In genomic region chr12:131589231-131589902, GRCh38 we compare ENCODE assay signal across 15 cellular contexts.
A peak's percentile ranks its signal among the peaks of the same experiment; 100 is the strongest.
DNase-seq lines count a peak whose midpoint lies in the region; ATAC-seq, FAIRE-seq and TF ChIP-seq lines count a peak whose summit lies in the region.
"Had no signal": no experiment of that assay in that cellular context is flagged by ENCODE, and none has a peak within 500 bp of the region (broad histone marks: within the 10 kb centered on the region; RNA-seq: fewer than 3 reads in every experiment).

No MANE protein-coding gene starts in this region.

- no peaks in the 10 kb centered on the region for H3K27me3 Mint-ChIP-seq in endodermal cell (ENCODE audit: insufficient read depth)
- H3K27me3 Mint-ChIP-seq: CD4-positive, alpha-beta T cell had no signal

- no peak overlapping the region for H3K4me3 ChIP-seq in HepG2 (replicated peaks in 1 of 3; ENCODE audit: insufficient read depth in 1 of 3, low read depth in 2 of 3, low read length in 3 of 3)
- H3K4me3 ChIP-seq in right lobe of liver, result no peak overlapping the region
- no peak overlapping the region for H3K4me3 ChIP-seq in endodermal cell (ENCODE audit: low read length)
- H3K4me3 ChIP-seq in neuronal stem cell (ENCODE audit: low read length in 2 of 2), result no peak overlapping the region
- H3K4me3 ChIP-seq: BLaER1, GM23248 had no signal

- FAIRE-seq in HepG2 (lab: Jason Lieb, UNC), result no peak
- FAIRE-seq: GM18507 had no signal

- in situ Hi-C loops in HepG2 (cut with HindIII; ENCODE audit: extremely low pct_ligation_motif_present, low pct_unique_long_range_greater_than_20kb), result no loop called here

- H3K27ac Mint-ChIP-seq in endodermal cell, result no peak overlapping the region
- H3K27ac Mint-ChIP-seq: CD4-positive, alpha-beta T cell had no signal

- no peaks in the 10 kb centered on the region for H3K79me2 ChIP-seq in HepG2 (ENCODE audit: insufficient read depth, low read length)

- H2AFZ ChIP-seq in HepG2 (ENCODE audit: low read length) (no peak overlapping the region), neuronal stem cell (ENCODE audit: low read length) (peak overlapping the region; percentile 68)
- H2AFZ ChIP-seq: GM23248 had no signal

- H2BK120ac ChIP-seq in neuronal stem cell (ENCODE audit: low read depth, low read length), result no peak overlapping the region

- no peak overlapping the region for H3K4me3 Mint-ChIP-seq in endodermal cell
- H3K4me3 Mint-ChIP-seq: CD4-positive, alpha-beta T cell had no signal

- H3K36me3 ChIP-seq in HepG2 (replicated peaks in 1 of 2; ENCODE audit: control insufficient read depth in 1 of 2, insufficient read depth in 2 of 2, low read length in 2 of 2) (no peaks in the 10 kb centered on the region), right lobe of liver (no peaks in the 10 kb centered on the region), endodermal cell (ENCODE audit: control insufficient read depth, insufficient read depth, low read length) (no peaks in the 10 kb centered on the region), neuronal stem cell (replicated peaks in 1 of 2; ENCODE audit: control insufficient read depth in 2 of 2, insufficient read depth in 2 of 2, low read length in 2 of 2) (no peaks in the 10 kb centered on the region)
- H3K36me3 ChIP-seq: BLaER1 had no signal

- no peak overlapping the region for H4K91ac ChIP-seq in neuronal stem cell (ENCODE audit: low read depth, low read length, poor library complexity)

- H2BK12ac ChIP-seq in neuronal stem cell (ENCODE audit: low read length), result no peak overlapping the region

- H3K27ac ChIP-seq in HepG2 (ENCODE audit: extremely low read length, insufficient read depth, low read length) (no peak overlapping the region), right lobe of liver (no peak overlapping the region), endodermal cell (ENCODE audit: low read depth, low read length) (no peak overlapping the region), neuronal stem cell (replicated peaks; ENCODE audit: low read length) (no peak overlapping the region)
- H3K27ac ChIP-seq: 22Rv1, BLaER1, GM23248 had no signal

- H2BK15ac ChIP-seq in neuronal stem cell (ENCODE audit: low read length), result no peak overlapping the region

- TF ChIP-seq RAD21 in HepG2 (CRISPR knock-in tag; IDR thresholded peaks at IDR 0.05), result no peak

- H2BK5ac ChIP-seq in neuronal stem cell (ENCODE audit: low read length), result no peak overlapping the region

- ATAC-seq in HepG2 (no peak), right lobe of liver (no peak)

- no peak overlapping the region for H3K4me2 ChIP-seq in HepG2 (ENCODE audit: low read depth, low read length)
- no peak overlapping the region for H3K4me2 ChIP-seq in neuronal stem cell (ENCODE audit: insufficient read depth, low read length, poor library complexity, severe bottlenecking)
- H3K4me2 ChIP-seq: BLaER1 had no signal

- H3K23ac ChIP-seq in neuronal stem cell (ENCODE audit: low read depth, low read length, poor library complexity), result no peak overlapping the region

- DNase-seq in HepG2 (ENCODE audit: low spot score) (no peak), right lobe of liver (no peak), endodermal cell (peak; percentile 70), neuronal stem cell (ENCODE audit: low spot score) (no peak), NCI-H526 treated with DMSO at 0.1 percent for 48 hours (lab: John Stamatoyannopoulos, UW) (no peak)
- no peak for DNase-seq in activated CD4-positive, alpha-beta T cell treated with anti-CD3 and anti-CD28 coated beads, Interleukin-2, amount 50 U/mL, for 4 hours
- no peak for DNase-seq in stimulated activated CD4-positive, alpha-beta T cell treated with anti-CD3 and anti-CD28 coated beads, Interleukin-2, amount 100 ng/mL, for 48 hours
- DNase-seq: Calu3; CD4-positive, alpha-beta T cell; DMS 273 treated with DMSO at 0.1 percent for 48 hours; GM23248; H7 had no signal

- TF ChIP-seq CTCF in HepG2 (CRISPR knock-in tag; IDR thresholded peaks at IDR 0.05), result no peak
- TF ChIP-seq CTCF in right lobe of liver (IDR thresholded peaks at IDR 0.05), result no peak
- no peak for TF ChIP-seq CTCF in endodermal cell (conservative IDR thresholded peaks at IDR 0.05)

- H3K9me3 ChIP-seq in HepG2 (ENCODE audit: low read length), result no peaks in the 10 kb centered on the region
- no peaks in the 10 kb centered on the region for H3K9me3 ChIP-seq in right lobe of liver
- no peaks in the 10 kb centered on the region for H3K9me3 ChIP-seq in endodermal cell (ENCODE audit: control insufficient read depth, low read length)
- peaks cover 0 to 8% of the 10 kb centered on the region in 2 donors for H3K9me3 ChIP-seq in neuronal stem cell (replicated peaks in 1 of 2; ENCODE audit: control insufficient read depth in 2 of 2, insufficient read depth in 1 of 2, low read depth in 1 of 2, low read length in 2 of 2)

- TF ChIP-seq EP300 in HepG2 (IDR thresholded peaks at IDR 0.05; ENCODE audit: low read depth in 2 of 2, low read length in 2 of 2), result no peak
- TF ChIP-seq EP300 in HepG2 (CRISPR knock-in tag; IDR thresholded peaks at IDR 0.05; ENCODE audit: borderline replicate concordance), result no peak

- no peak overlapping the region for H3K14ac ChIP-seq in neuronal stem cell (ENCODE audit: low read length)

- no peak overlapping the region for H3K4ac ChIP-seq in neuronal stem cell (ENCODE audit: low read length)

- no peak overlapping the region for H3K18ac ChIP-seq in neuronal stem cell (ENCODE audit: low read length)

- peaks cover 8% of the 10 kb centered on the region for H3K4me1 Mint-ChIP-seq in endodermal cell

- H3K27me3 ChIP-seq in HepG2 (ENCODE audit: control insufficient read depth in 1 of 2, insufficient read depth in 2 of 2, low read length in 2 of 2) (peaks cover 3 to 4% of the 10 kb centered on the region in 2 experiments; a peak in 3 of 5 replicates), right lobe of liver (no peaks in the 10 kb centered on the region), endodermal cell (ENCODE audit: control insufficient read depth, insufficient read depth, low read length, poor library complexity, severe bottlenecking) (no peaks in the 10 kb centered on the region), neuronal stem cell (ENCODE audit: control insufficient read depth in 3 of 3, insufficient read depth in 3 of 3, low read depth in 1 of 3, low read length in 3 of 3) (no peaks in the 10 kb centered on the region)
- H3K27me3 ChIP-seq: BLaER1 had no signal

- no peaks in the 10 kb centered on the region for H4K20me1 ChIP-seq in HepG2 (ENCODE audit: insufficient read depth, low read length)
- H4K20me1 ChIP-seq: BLaER1 had no signal

- no peak overlapping the region for H4K8ac ChIP-seq in neuronal stem cell (ENCODE audit: low read depth, low read length)

- no peaks in the 10 kb centered on the region for H3K9me3 Mint-ChIP-seq in endodermal cell
- H3K9me3 Mint-ChIP-seq: CD4-positive, alpha-beta T cell had no signal

- H3K36me3 Mint-ChIP-seq in endodermal cell (ENCODE audit: low read depth), result no peaks in the 10 kb centered on the region

- CTCF ChIA-PET in HepG2 (lab: Yijun Ruan, JAX; ENCODE audit: low intra/inter-chr PET ratio, low total read pairs), result no interaction called here

- no TSS peak for BruUV-seq in HepG2 (replicated peaks; lab: Mats Ljungman, UMichigan)

- peaks cover 1% of the 10 kb centered on the region for H3K79me1 ChIP-seq in neuronal stem cell (ENCODE audit: low read depth, low read length)

- H3K9ac ChIP-seq in HepG2 (ENCODE audit: insufficient read depth, low read depth, low read length) (no peak overlapping the region), endodermal cell (ENCODE audit: extremely low read depth, low read length, poor library complexity, severe bottlenecking) (no peak overlapping the region), neuronal stem cell (ENCODE audit: low read depth, low read length, poor library complexity) (no peak overlapping the region)
- H3K9ac ChIP-seq: BLaER1, GM23248 had no signal

- intact Hi-C loops in HepG2 (cut with micrococcal nuclease; ENCODE audit: unreplicated experiment) (no loop called here), right lobe of liver (cut with DNase I) (no loop called here)

- POLR2A ChIA-PET in HepG2 (lab: Yijun Ruan, JAX), result no interaction called here

- WGBS in HepG2 (ENCODE audit: low lambda C conversion rate), result 8% methylated on average over 11 of the region's 11 CpGs
- 33% methylated on average over 10 of the region's 11 CpGs for WGBS in right lobe of liver (ENCODE audit: insufficient coverage, low coverage, low lambda C conversion rate, missing lambda C conversion rate)
- 65 to 74% methylated on average over 7 to 11 of the region's 11 CpGs for WGBS in endodermal cell (ENCODE audit: insufficient coverage in 1 of 2, insufficient read length in 1 of 2), 2 experiments
- WGBS in neuronal stem cell (ENCODE audit: extremely low coverage in 2 of 2, insufficient read length in 2 of 2, insufficient replicate concordance in 1 of 2), 2 donors, result no CpG with 5 or more reads among the region's 11 CpGs

- no peak for TF ChIP-seq POLR2A in HepG2 (IDR thresholded peaks at IDR 0.05; ENCODE audit: insufficient read depth in 1 of 2, low read depth in 2 of 2, low read length in 2 of 2)
- TF ChIP-seq POLR2A in right lobe of liver (IDR thresholded peaks at IDR 0.05), result no peak

- H2AK5ac ChIP-seq in neuronal stem cell (ENCODE audit: low read depth, low read length), result no peak overlapping the region

- no peaks in the 10 kb centered on the region for H3K4me1 ChIP-seq in HepG2 (ENCODE audit: insufficient read depth, low read length)
- no peaks in the 10 kb centered on the region for H3K4me1 ChIP-seq in right lobe of liver
- no peaks in the 10 kb centered on the region for H3K4me1 ChIP-seq in endodermal cell (ENCODE audit: control insufficient read depth, insufficient read depth, low read length)
- H3K4me1 ChIP-seq in neuronal stem cell (ENCODE audit: control insufficient read depth in 2 of 2, insufficient read depth in 1 of 2, low read depth in 1 of 2, low read length in 2 of 2), result peaks cover 4 to 27% of the 10 kb centered on the region in 2 donors

TF ChIP-seq in HepG2, 621 proteins besides CTCF, POLR2A, EP300 and RAD21:
- TF ChIP-seq E2F2 (CRISPR knock-in tag; IDR thresholded peaks at IDR 0.05; ENCODE audit: borderline replicate concordance) (no peak), CEBPB (IDR thresholded peaks at IDR 0.05; ENCODE audit: borderline replicate concordance, low read depth, low read length) (0 out of 2 replicates have a peak, but pooled peaks have one; percentile 17)
